Comparison of ENCODE assay signal across 9 cellular contexts in the genomic region with DNA sequence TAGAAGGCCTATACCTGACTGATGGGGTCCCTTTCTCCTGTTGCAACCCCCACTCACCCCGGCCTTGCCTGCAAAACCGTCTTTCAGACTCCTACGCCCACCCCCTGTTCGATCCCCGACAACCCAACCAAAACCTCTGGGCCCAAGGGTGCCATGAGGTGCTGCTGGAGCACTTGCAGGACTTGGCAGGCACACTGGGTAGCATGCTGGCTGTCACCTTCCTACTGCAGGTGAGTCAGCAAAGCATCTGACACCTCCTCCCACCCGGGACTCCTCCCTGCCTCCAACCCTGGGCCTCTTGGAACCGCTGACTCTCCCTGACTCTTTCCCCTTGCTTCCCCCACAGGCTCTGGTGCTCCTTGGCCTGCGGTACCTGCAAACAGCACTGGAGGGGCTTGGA.
A peak's percentile ranks its signal among the peaks of the same experiment; 100 is the strongest.
DNase-seq lines count a peak whose midpoint lies in the region; ATAC-seq lines count a peak whose summit lies in the region.
"Had no signal": no experiment of that assay in that cellular context is flagged by ENCODE, and none has a peak within 500 bp of the region (broad histone marks: within the 10 kb centered on the region; RNA-seq: fewer than 3 reads in every experiment).

No MANE protein-coding gene starts in this region.

- no peaks in the 10 kb centered on the region for H3K9me3 Mint-ChIP-seq in activated T-cell treated with anti-CD3 and anti-CD28 coated beads, Interleukin-2, amount 50 U/mL, for 24 hours
- H3K9me3 Mint-ChIP-seq in stimulated activated naive CD8-positive, alpha-beta T cell treated with anti-CD3 and anti-CD28 coated beads, Interleukin-15, Interleukin-2, amounts not matched to agents 100 ng/mL and 50 ng/mL, for 24 hours = no peaks in the 10 kb centered on the region

- ATAC-seq in HG03520 (IDR thresholded peaks at IDR 0.05; ENCODE audit: unreplicated experiment) (no peak), GM18517 (IDR thresholded peaks at IDR 0.05; ENCODE audit: unreplicated experiment) (no peak)

- peaks cover 73% of the 10 kb centered on the region for H3K36me3 Mint-ChIP-seq in activated T-cell treated with anti-CD3 and anti-CD28 coated beads, Interleukin-2, amount 50 U/mL, for 24 hours (ENCODE audit: low read depth)
- H3K36me3 Mint-ChIP-seq in stimulated activated naive CD8-positive, alpha-beta T cell treated with anti-CD3 and anti-CD28 coated beads, Interleukin-15, Interleukin-2, amounts not matched to agents 100 ng/mL and 50 ng/mL, for 24 hours (ENCODE audit: low read depth) = peaks cover 28% of the 10 kb centered on the region

- H3K27ac Mint-ChIP-seq in activated T-cell treated with anti-CD3 and anti-CD28 coated beads, Interleukin-2, amount 50 U/mL, for 24 hours = peak overlapping the region; percentile 91
- peak overlapping the region; percentile 88 for H3K27ac Mint-ChIP-seq in stimulated activated naive CD8-positive, alpha-beta T cell treated with anti-CD3 and anti-CD28 coated beads, Interleukin-15, Interleukin-2, amounts not matched to agents 100 ng/mL and 50 ng/mL, for 24 hours

- no peaks in the 10 kb centered on the region for H3K27me3 Mint-ChIP-seq in activated T-cell treated with anti-CD3 and anti-CD28 coated beads, Interleukin-2, amount 50 U/mL, for 24 hours
- H3K27me3 Mint-ChIP-seq in stimulated activated naive CD8-positive, alpha-beta T cell treated with anti-CD3 and anti-CD28 coated beads, Interleukin-15, Interleukin-2, amounts not matched to agents 100 ng/mL and 50 ng/mL, for 24 hours = no peaks in the 10 kb centered on the region

- peaks cover 56% of the 10 kb centered on the region for H3K4me1 Mint-ChIP-seq in activated T-cell treated with anti-CD3 and anti-CD28 coated beads, Interleukin-2, amount 50 U/mL, for 24 hours (ENCODE audit: low read depth)
- peaks cover 43% of the 10 kb centered on the region for H3K4me1 Mint-ChIP-seq in stimulated activated naive CD8-positive, alpha-beta T cell treated with anti-CD3 and anti-CD28 coated beads, Interleukin-15, Interleukin-2, amounts not matched to agents 100 ng/mL and 50 ng/mL, for 24 hours (ENCODE audit: low read depth)

- DNase-seq in NCI-H2196 treated with DMSO at 0.1 percent for 48 hours (lab: John Stamatoyannopoulos, UW; ENCODE audit: unreplicated experiment) (peak; percentile 42), NCI-H2196 (lab: John Stamatoyannopoulos, UW; ENCODE audit: unreplicated experiment) (no peak), islet precursor cell (peak; percentile 75), T-helper 9 cell (no peak)
- peak; percentile 69 for DNase-seq in activated T-cell treated with anti-CD3 and anti-CD28 coated beads, Interleukin-2, amount 50 U/mL, for 24 hours
- DNase-seq: effector CD4-positive, alpha-beta T cell had no signal

- peak overlapping the region; percentile 4 for H3K4me3 Mint-ChIP-seq in activated T-cell treated with anti-CD3 and anti-CD28 coated beads, Interleukin-2, amount 50 U/mL, for 24 hours
- no peak overlapping the region for H3K4me3 Mint-ChIP-seq in stimulated activated naive CD8-positive, alpha-beta T cell treated with anti-CD3 and anti-CD28 coated beads, Interleukin-15, Interleukin-2, amounts not matched to agents 100 ng/mL and 50 ng/mL, for 24 hours

Comparison
In these comparisons a context has a peak if more than half of its experiments do, and no peak if none do; other contexts are left out.
1. DNase-seq: peak in NCI-H2196 treated with DMSO at 0.1 percent for 48 hours (single experiment), activated T-cell treated with anti-CD3 and anti-CD28 coated beads, Interleukin-2, amount 50 U/mL, for 24 hours (single experiment) and islet precursor cell (single experiment); none in NCI-H2196 (single experiment) and T-helper 9 cell (single experiment).